In the genomic region with DNA sequence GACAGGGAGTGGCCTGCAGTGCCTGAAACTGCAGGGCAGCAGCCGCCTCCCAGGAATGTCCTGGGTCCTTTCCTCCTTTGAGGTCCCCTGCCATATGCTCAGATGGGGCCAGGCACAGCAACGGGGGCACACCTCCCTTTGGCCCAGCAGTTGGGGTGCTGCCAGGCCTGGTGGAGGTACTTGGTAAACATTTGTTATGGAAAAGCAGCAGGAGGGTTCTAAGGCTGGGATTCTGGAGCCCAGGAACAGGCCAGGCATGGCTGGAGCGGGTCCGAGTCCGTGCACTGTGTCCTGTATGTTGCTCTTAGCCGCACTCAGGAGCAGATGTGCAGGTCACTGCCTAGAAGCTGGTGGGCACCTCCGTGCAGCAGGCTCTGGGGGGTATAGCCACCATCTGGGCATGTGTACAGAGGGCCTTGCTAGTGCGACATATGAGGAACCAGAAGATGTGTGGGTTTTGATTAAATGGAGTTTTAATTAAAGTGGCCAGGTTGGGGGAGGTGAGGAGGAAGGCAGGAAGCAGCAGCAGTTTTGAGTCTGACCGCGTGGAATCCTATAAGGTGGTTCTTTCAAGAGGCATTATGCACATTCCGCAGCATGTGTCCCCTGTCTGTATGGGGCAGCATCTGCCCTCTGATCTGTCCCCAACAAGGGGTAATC, we compare ENCODE assay signal across 12 cellular contexts. TPM values are rescaled to one million over a fixed set of nuclear protein-coding genes. Genes with fewer than 3 reads are reported as not detected.
A peak's percentile ranks its signal among the peaks of the same experiment; 100 is the strongest.
DNase-seq lines count a peak whose midpoint lies in the region; ATAC-seq and TF ChIP-seq lines count a peak whose summit lies in the region.
"Had no signal": no experiment of that assay in that cellular context is flagged by ENCODE, and none has a peak within 500 bp of the region (broad histone marks: within the 10 kb centered on the region; RNA-seq: fewer than 3 reads in every experiment).

No MANE protein-coding gene starts in this region.

- H3K27me3 ChIP-seq in DOHH2 (ENCODE audit: control insufficient read depth, low read length) (no peaks in the 10 kb centered on the region), mesendoderm (ENCODE audit: insufficient read depth, low read length, poor library complexity) (no peaks in the 10 kb centered on the region), endodermal cell (ENCODE audit: control insufficient read depth, insufficient read depth, low read length, poor library complexity, severe bottlenecking) (peaks cover 27% of the 10 kb centered on the region)

- peaks cover 88% of the 10 kb centered on the region for H3K79me2 ChIP-seq in DOHH2 (ENCODE audit: control insufficient read depth, low read length)
- no peaks in the 10 kb centered on the region for H3K79me2 ChIP-seq in mesendoderm (ENCODE audit: control insufficient read depth, insufficient read depth, low read length)

- H3K23ac ChIP-seq in mesendoderm (ENCODE audit: low read length): peak overlapping the region; percentile 97

- TF ChIP-seq CTCF in CD14-positive monocyte (IDR thresholded peaks at IDR 0.05): no peak
- no peak for TF ChIP-seq CTCF in DOHH2 (IDR thresholded peaks at IDR 0.05; ENCODE audit: low read depth, low read length, poor library complexity, severe bottlenecking)
- TF ChIP-seq CTCF in endodermal cell (conservative IDR thresholded peaks at IDR 0.05): no peak

- intact Hi-C loops in CD14-positive monocyte (cut with micrococcal nuclease): loop anchor here in 1 of 2 donors (5.0 kb wide), 1 partner anchor 43 kb away; no protein-coding TSS in a partner anchor

- H3K4me3 ChIP-seq in DOHH2 (ENCODE audit: low read length): peak overlapping the region; percentile 79
- H3K4me3 ChIP-seq in mesendoderm (ENCODE audit: low read length): no peak overlapping the region
- H3K4me3 ChIP-seq in endodermal cell (ENCODE audit: low read length): no peak overlapping the region
- H3K4me3 ChIP-seq: dorsolateral prefrontal cortex had no signal

- no peaks in the 10 kb centered on the region for H4K20me1 ChIP-seq in DOHH2 (ENCODE audit: control insufficient read depth, insufficient read depth, low read depth, low read length)

- H3K9ac ChIP-seq in mesendoderm (ENCODE audit: low read length) (no peak overlapping the region), endodermal cell (ENCODE audit: extremely low read depth, low read length, poor library complexity, severe bottlenecking) (no peak overlapping the region)

- peak overlapping the region; percentile 60 for H3K56ac ChIP-seq in mesendoderm (ENCODE audit: low read length)

- H3K27me3 Mint-ChIP-seq in CD14-positive monocyte (ENCODE audit: low read depth in 3 of 3): peaks cover 10 to 27% (median 15%) of the 10 kb centered on the region in 3 donors
- no peaks in the 10 kb centered on the region for H3K27me3 Mint-ChIP-seq in T-helper 17 cell
- peaks cover 25% of the 10 kb centered on the region for H3K27me3 Mint-ChIP-seq in endodermal cell (ENCODE audit: insufficient read depth)

- H4K8ac ChIP-seq in mesendoderm (ENCODE audit: low read depth, low read length): no peak overlapping the region

- no peaks in the 10 kb centered on the region for H3K79me1 ChIP-seq in mesendoderm (ENCODE audit: low read length)

- H2BK5ac ChIP-seq in mesendoderm (ENCODE audit: low read length): no peak overlapping the region

- no peak overlapping the region for H2BK15ac ChIP-seq in mesendoderm (replicated peaks; ENCODE audit: low read depth)

- H3K9me3 ChIP-seq in DOHH2 (ENCODE audit: control insufficient read depth, insufficient read depth, low read length): no peaks in the 10 kb centered on the region
- no peaks in the 10 kb centered on the region for H3K9me3 ChIP-seq in T-helper 17 cell (ENCODE audit: control insufficient read depth, low read length, poor library complexity, severe bottlenecking)
- no peaks in the 10 kb centered on the region for H3K9me3 ChIP-seq in endodermal cell (ENCODE audit: control insufficient read depth, low read length)

- H3K27ac ChIP-seq in DOHH2 (ENCODE audit: low read depth, low read length) (peak overlapping the region; percentile 98), mesendoderm (ENCODE audit: low read depth, low read length) (no peak overlapping the region), endodermal cell (ENCODE audit: low read depth, low read length) (no peak overlapping the region)

- H2BK120ac ChIP-seq in mesendoderm (ENCODE audit: low read depth, low read length): no peak overlapping the region

- no peak for DNase-seq in CD14-positive monocyte (ENCODE audit: low spot score)
- no peak for DNase-seq in T-helper 17 cell
- no peak for DNase-seq in mesendoderm
- DNase-seq in putamen (ENCODE audit: low spot score): no peak
- no peak for DNase-seq in NCI-H1417 treated with DMSO at 0.1 percent for 48 hours (lab: John Stamatoyannopoulos, UW)
- no peak for DNase-seq in endodermal cell
- DNase-seq: DMS79, head of caudate nucleus, NCI-H187 treated with DMSO at 0.1 percent for 48 hours had no signal

- no CpG with 5 or more reads among the region's 11 CpGs for WGBS in mesendoderm (ENCODE audit: extremely low coverage, insufficient coverage, low lambda C conversion rate)
- WGBS in endodermal cell (ENCODE audit: insufficient coverage in 1 of 2, insufficient read length in 1 of 2), 2 experiments: 85 to 86% methylated on average over 7 to 11 of the region's 11 CpGs

- no peaks in the 10 kb centered on the region for H3K9me3 Mint-ChIP-seq in CD14-positive monocyte
- H3K9me3 Mint-ChIP-seq in endodermal cell: no peaks in the 10 kb centered on the region

- H3K27ac Mint-ChIP-seq in CD14-positive monocyte: peak overlapping the region; percentile 69 to 95 (median 88)
- H3K27ac Mint-ChIP-seq in T-helper 17 cell: peak overlapping the region; percentile 97
- no peak overlapping the region for H3K27ac Mint-ChIP-seq in endodermal cell

- ATAC-seq in T-helper 17 cell (no peak), GM19452 (IDR thresholded peaks at IDR 0.05; ENCODE audit: unreplicated experiment) (no peak)

- H2AK5ac ChIP-seq in mesendoderm (ENCODE audit: low read length): no peak overlapping the region

- H3K4me2 ChIP-seq in DOHH2 (ENCODE audit: low read length) (peak overlapping the region; percentile 96), mesendoderm (ENCODE audit: low read length) (no peak overlapping the region)

- H3K4me3 Mint-ChIP-seq in CD14-positive monocyte: peak overlapping the region; percentile 65 to 74
- peak overlapping the region; percentile 99 for H3K4me3 Mint-ChIP-seq in T-helper 17 cell
- H3K4me3 Mint-ChIP-seq in endodermal cell: no peak overlapping the region

- no peak overlapping the region for H4K5ac ChIP-seq in mesendoderm (ENCODE audit: low read length)

- H3K4me1 ChIP-seq in DOHH2 (ENCODE audit: control insufficient read depth, low read length) (peaks cover 94% of the 10 kb centered on the region), mesendoderm (ENCODE audit: control insufficient read depth, low read depth, low read length) (no peaks in the 10 kb centered on the region), endodermal cell (ENCODE audit: control insufficient read depth, insufficient read depth, low read length) (no peaks in the 10 kb centered on the region)

- peaks cover 23% of the 10 kb centered on the region for H3F3A ChIP-seq in DOHH2 (ENCODE audit: control insufficient read depth, insufficient read depth)

- H3K18ac ChIP-seq in mesendoderm (ENCODE audit: low read length): no peak overlapping the region

- no peak overlapping the region for H3K4ac ChIP-seq in mesendoderm (ENCODE audit: low read depth, low read length)

- H3K36me3 Mint-ChIP-seq in CD14-positive monocyte (peaks cover 33 to 35% of the 10 kb centered on the region in 2 donors), T-helper 17 cell (ENCODE audit: low read depth) (peaks cover 3% of the 10 kb centered on the region), endodermal cell (ENCODE audit: low read depth) (no peaks in the 10 kb centered on the region)

- H3K4me1 Mint-ChIP-seq in CD14-positive monocyte (peaks cover 75% of the 10 kb centered on the region), T-helper 17 cell (peaks cover 62% of the 10 kb centered on the region), endodermal cell (no peaks in the 10 kb centered on the region)

- H3K36me3 ChIP-seq in DOHH2 (ENCODE audit: control insufficient read depth, low read length): peaks cover 34% of the 10 kb centered on the region
- H3K36me3 ChIP-seq in mesendoderm (ENCODE audit: control insufficient read depth, insufficient read depth, low read length): no peaks in the 10 kb centered on the region
- H3K36me3 ChIP-seq in endodermal cell (ENCODE audit: control insufficient read depth, insufficient read depth, low read length): no peaks in the 10 kb centered on the region

- H3K9me2 ChIP-seq in DOHH2 (replicated peaks; ENCODE audit: control insufficient read depth, low read length): no peaks in the 10 kb centered on the region

RNA-seq across cellular contexts. Expression of a gene that starts 1.5 kb away (rescaled TPM):
- polyA plus RNA-seq in CD14-positive monocyte: 1 to 10 TPM; 5.8 to 6.5 TPM
- total RNA-seq in T-helper 17 cell (10 to 100 TPM; 20.4 to 22.0 TPM), endodermal cell (1 to 10 TPM; 4.1 to 4.7 TPM)
- polyA plus RNA-seq in mesendoderm (2013, experiment 1 of 2): 1.1 TPM
- polyA plus RNA-seq in mesendoderm (2013, experiment 2 of 2): 1.3 TPM
- polyA plus RNA-seq in endodermal cell (2013, experiment 1 of 2): 4.2 TPM
- polyA plus RNA-seq in endodermal cell (2013, experiment 2 of 2): 4.4 TPM
